ENCODE assay signal across 11 cellular contexts in genomic region chr7:70193514-70193913, GRCh38.
A peak's percentile ranks its signal among the peaks of the same experiment; 100 is the strongest.
DNase-seq lines count a peak whose midpoint lies in the region; ATAC-seq, FAIRE-seq and TF ChIP-seq lines count a peak whose summit lies in the region.
"Had no signal": no experiment of that assay in that cellular context is flagged by ENCODE, and none has a peak within 500 bp of the region (broad histone marks: within the 10 kb centered on the region; RNA-seq: fewer than 3 reads in every experiment).

No MANE protein-coding gene starts in this region.

- peaks cover 16% of the 10 kb centered on the region for H3K4me1 ChIP-seq in osteoblast (ENCODE audit: insufficient read depth, low read length)

- no peak for FAIRE-seq in GM19239 (lab: Jason Lieb, UNC)

- no peak overlapping the region for H2AFZ ChIP-seq in osteoblast (ENCODE audit: low read length)

- peaks cover 7 to 34% (median 17%) of the 10 kb centered on the region in 5 experiments for H3K9me3 Mint-ChIP-seq in brain
- H3K9me3 Mint-ChIP-seq: activated naive CD8-positive, alpha-beta T cell treated with anti-CD3 and anti-CD28 coated beads, Interleukin-2, amount 50 U/mL, for 24 hours; immature natural killer cell had no signal

- peak; percentile 17 to 58 for TF ChIP-seq CTCF in brain (conservative IDR thresholded peaks at IDR 0.05)
- peak; percentile 49 for TF ChIP-seq CTCF in osteoblast (IDR thresholded peaks at IDR 0.05; ENCODE audit: extremely low read depth, low read depth, low read length)

- no peak overlapping the region for H3K4me3 Mint-ChIP-seq in brain
- H3K4me3 Mint-ChIP-seq: activated naive CD8-positive, alpha-beta T cell treated with anti-CD3 and anti-CD28 coated beads, Interleukin-2, amount 50 U/mL, for 24 hours; immature natural killer cell; T-helper 1 cell treated with Interleukin-12 subunit alpha and Interleukin-12 subunit beta and Interleukin-4 antibody, amounts not matched to agents 30 μg/mL and 1 μg/mL, for 36 hours had no signal

- ATAC-seq in GM18870 (IDR thresholded peaks at IDR 0.05; ENCODE audit: unreplicated experiment) (no peak), HG03457 (IDR thresholded peaks at IDR 0.05; ENCODE audit: unreplicated experiment) (no peak)
- ATAC-seq: activated naive CD8-positive, alpha-beta T cell treated with anti-CD3 and anti-CD28 coated beads, Interleukin-2, amount 50 U/mL, for 24 hours had no signal

- H3K27ac Mint-ChIP-seq in brain = no peak overlapping the region
- H3K27ac Mint-ChIP-seq: activated naive CD8-positive, alpha-beta T cell treated with anti-CD3 and anti-CD28 coated beads, Interleukin-2, amount 50 U/mL, for 24 hours; immature natural killer cell; T-helper 1 cell treated with Interleukin-12 subunit alpha and Interleukin-12 subunit beta and Interleukin-4 antibody, amounts not matched to agents 30 μg/mL and 1 μg/mL, for 36 hours had no signal

- H4K20me1 ChIP-seq in osteoblast (ENCODE audit: insufficient read depth, low read length) = no peaks in the 10 kb centered on the region

- H3K27me3 Mint-ChIP-seq in brain = no peaks in the 10 kb centered on the region
- H3K27me3 Mint-ChIP-seq: activated naive CD8-positive, alpha-beta T cell treated with anti-CD3 and anti-CD28 coated beads, Interleukin-2, amount 50 U/mL, for 24 hours had no signal

- no peak overlapping the region for H3K4me3 ChIP-seq in osteoblast (ENCODE audit: insufficient read depth, low read length)

- no peaks in the 10 kb centered on the region for H3K4me1 Mint-ChIP-seq in brain
- H3K4me1 Mint-ChIP-seq: activated naive CD8-positive, alpha-beta T cell treated with anti-CD3 and anti-CD28 coated beads, Interleukin-2, amount 50 U/mL, for 24 hours; immature natural killer cell had no signal

- peak; percentile 1 for DNase-seq in EH (ENCODE audit: low read depth)
- peak; percentile 40 for DNase-seq in NCI-H146 (lab: John Stamatoyannopoulos, UW)
- peak; percentile 58 for DNase-seq in osteoblast (ENCODE audit: insufficient read length, low spot score, missing footprints)
- no peak for DNase-seq in activated CD8-positive, alpha-beta memory T cell treated with anti-CD3 and anti-CD28 coated beads for 24 hours
- DNase-seq in GM19239 (ENCODE audit: insufficient read length, low spot score) = no peak
- DNase-seq: activated naive CD8-positive, alpha-beta T cell treated with anti-CD3 and anti-CD28 coated beads, Interleukin-2, amount 50 U/mL, for 24 hours had no signal

- no peaks in the 10 kb centered on the region for H3K9me3 ChIP-seq in osteoblast (ENCODE audit: low read depth, low read length)

- peaks cover 38% of the 10 kb centered on the region for H3K36me3 Mint-ChIP-seq in brain
- H3K36me3 Mint-ChIP-seq: immature natural killer cell had no signal

- no peaks in the 10 kb centered on the region for H3K27me3 ChIP-seq in osteoblast (ENCODE audit: insufficient read depth, low read length)

- H3K27ac ChIP-seq in osteoblast (ENCODE audit: low read depth, low read length) = no peak overlapping the region

- H3K79me2 ChIP-seq in osteoblast (ENCODE audit: insufficient read depth, low read length) = no peaks in the 10 kb centered on the region

- H3K36me3 ChIP-seq in osteoblast (ENCODE audit: insufficient read depth, low read length) = no peaks in the 10 kb centered on the region

- no peak overlapping the region for H3K4me2 ChIP-seq in osteoblast (ENCODE audit: insufficient read depth, low read length)

Comparison
In these comparisons a context has a peak if more than half of its experiments do, and no peak if none do; other contexts are left out.
1. DNase-seq: peak in EH (single experiment), NCI-H146 (single experiment) and osteoblast (single experiment); none in activated CD8-positive, alpha-beta memory T cell treated with anti-CD3 and anti-CD28 coated beads for 24 hours (single experiment) and GM19239 (single experiment).